In genomic region chr6:45421700-45422540, GRCh38 we compare ENCODE assay signal across 8 cellular contexts. TPM values are rescaled to one million over a fixed set of nuclear protein-coding genes. Genes with fewer than 3 reads are reported as not detected.
DNase-seq lines count a peak whose midpoint lies in the region; ATAC-seq and TF ChIP-seq lines count a peak whose summit lies in the region.

No MANE protein-coding gene starts in this region.

- TF ChIP-seq CTCF in C4-2B (conservative IDR thresholded peaks at IDR 0.05) (peak; percentile 37), osteocyte (IDR thresholded peaks at IDR 0.05) (peak; percentile 47), uterus (IDR thresholded peaks at IDR 0.05) (peak in 3 of 4 experiments; percentile 5 to 24 (median 15))

- H3K27ac ChIP-seq in C4-2B (no peak overlapping the region), SK-N-MC (no peak overlapping the region), uterus (peak overlapping the region; percentile 76 to 80)

- intact Hi-C loops in cardiac septum (cut with DNase I) (loop anchor here (2.0 to 10.0 kb wide), 3 partner anchors 293 to 765 kb away; no protein-coding TSS in a partner anchor), uterus (cut with DNase I; ENCODE audit: low total_unique reads) (no loop called here)

- H3K4me3 ChIP-seq in SK-N-MC = peak overlapping the region; percentile 87
- peak overlapping the region; percentile 35 to 54 for H3K4me3 ChIP-seq in uterus

- no peaks in the 10 kb centered on the region for H3K36me3 Mint-ChIP-seq in activated naive CD8-positive, alpha-beta T cell treated with anti-CD3 and anti-CD28 coated beads, Interleukin-2, amount 10 ng/mL, durations not matched to agents 7 days and 5 days
- peaks cover 1% of the 10 kb centered on the region for H3K36me3 Mint-ChIP-seq in osteocyte (ENCODE audit: unreplicated experiment)

- H3K27me3 Mint-ChIP-seq in activated naive CD8-positive, alpha-beta T cell treated with anti-CD3 and anti-CD28 coated beads, Interleukin-2, amount 10 ng/mL, durations not matched to agents 7 days and 5 days = peaks cover 42% of the 10 kb centered on the region
- H3K27me3 Mint-ChIP-seq in osteocyte (ENCODE audit: unreplicated experiment) = no peaks in the 10 kb centered on the region

- peak overlapping the region; percentile 69 for H3K9ac ChIP-seq in SK-N-MC (ENCODE audit: insufficient read length)

- H3K4me3 Mint-ChIP-seq in activated naive CD8-positive, alpha-beta T cell treated with anti-CD3 and anti-CD28 coated beads, Interleukin-2, amount 10 ng/mL, durations not matched to agents 7 days and 5 days = peak overlapping the region; percentile 98
- peak overlapping the region; percentile 98 for H3K4me3 Mint-ChIP-seq in osteocyte (ENCODE audit: unreplicated experiment)

- H3K9me3 Mint-ChIP-seq in activated naive CD8-positive, alpha-beta T cell treated with anti-CD3 and anti-CD28 coated beads, Interleukin-2, amount 10 ng/mL, durations not matched to agents 7 days and 5 days = no peaks in the 10 kb centered on the region
- H3K9me3 Mint-ChIP-seq in osteocyte (ENCODE audit: unreplicated experiment) = no peaks in the 10 kb centered on the region

- POLR2A ChIA-PET in activated naive CD8-positive, alpha-beta T cell treated with anti-CD3 and anti-CD28 coated beads, Interleukin-2, amount 10 ng/mL, durations not matched to agents 7 days and 5 days (lab: Charles Lee) = interaction anchor here (0.8 to 1.3 kb wide), 2 partner anchors 12 to 44 kb away, joined by 4 to 6 read pairs; partner anchors contain the start of gene SUPT3H

- H3K36me3 ChIP-seq in SK-N-MC (ENCODE audit: insufficient read depth, low read length) (no peaks in the 10 kb centered on the region), uterus (peaks cover 0 to 3% of the 10 kb centered on the region in 2 donors)

- no peaks in the 10 kb centered on the region for H3K9me3 ChIP-seq in SK-N-MC (ENCODE audit: low read depth, low read length)
- no peaks in the 10 kb centered on the region for H3K9me3 ChIP-seq in uterus

- no peak for TF ChIP-seq POLR2A in uterus (IDR thresholded peaks at IDR 0.05)
- TF ChIP-seq POLR2A in GM18505 (IDR thresholded peaks at IDR 0.05; ENCODE audit: borderline replicate concordance, extremely low read depth, insufficient read depth, insufficient read length) = no peak

- peaks cover 31% of the 10 kb centered on the region for H3K4me1 Mint-ChIP-seq in activated naive CD8-positive, alpha-beta T cell treated with anti-CD3 and anti-CD28 coated beads, Interleukin-2, amount 10 ng/mL, durations not matched to agents 7 days and 5 days
- peaks cover 55% of the 10 kb centered on the region for H3K4me1 Mint-ChIP-seq in osteocyte (ENCODE audit: unreplicated experiment)

- ATAC-seq in activated naive CD8-positive, alpha-beta T cell treated with anti-CD3 and anti-CD28 coated beads, Interleukin-2, amount 10 ng/mL, durations not matched to agents 7 days and 5 days (ENCODE audit: low read depth) = peak; percentile 35
- ATAC-seq in GM18505 (IDR thresholded peaks at IDR 0.05; ENCODE audit: unreplicated experiment) = no peak

- peaks cover 0 to 15% of the 10 kb centered on the region in 2 donors for H3K4me1 ChIP-seq in uterus

- DNase-seq in HK-2 (ENCODE audit: unreplicated experiment) = peak; percentile 81
- DNase-seq in SK-N-MC (ENCODE audit: low read depth, low spot score) = no peak
- peak; percentile 64 for DNase-seq in activated naive CD8-positive, alpha-beta T cell treated with anti-CD3 and anti-CD28 coated beads, Interleukin-2, amount 10 ng/mL, durations not matched to agents 7 days and 5 days
- DNase-seq in cardiac septum (ENCODE audit: low spot score) = peak; percentile 84
- peak; percentile 88 for DNase-seq in osteocyte (ENCODE audit: extremely low spot score, unreplicated experiment)
- DNase-seq in uterus = peak; percentile 41 to 47

- peaks cover 5 to 20% of the 10 kb centered on the region in 2 donors for H3K27me3 ChIP-seq in uterus

- peak overlapping the region; percentile 85 for H3K27ac Mint-ChIP-seq in activated naive CD8-positive, alpha-beta T cell treated with anti-CD3 and anti-CD28 coated beads, Interleukin-2, amount 10 ng/mL, durations not matched to agents 7 days and 5 days
- peak overlapping the region; percentile 92 for H3K27ac Mint-ChIP-seq in osteocyte (ENCODE audit: unreplicated experiment)

RNA-seq across cellular contexts. Expression of gene SUPT3H, which starts 44.2 kb away (rescaled TPM):
- 10 to 100 TPM; 10.1 to 11.6 TPM for total RNA-seq in activated naive CD8-positive, alpha-beta T cell treated with anti-CD3 and anti-CD28 coated beads, Interleukin-2, amount 10 ng/mL, durations not matched to agents 7 days and 5 days
- total RNA-seq in cardiac septum = 6.2 TPM
- total RNA-seq in osteocyte = 13.2 and 15.1 TPM in 2 replicates
- 10 to 100 TPM in 2 of 4 donors, 1 to 10 TPM in 2; 1.3 to 14.9 (median 7.6) TPM for total RNA-seq in uterus

Comparison
In these comparisons a context has a peak if more than half of its experiments do, and no peak if none do; other contexts are left out.
1. H3K27ac ChIP-seq: peak in uterus (2 of 2); none in C4-2B (single experiment) and SK-N-MC (single experiment).
2. Peak in every context shown above with its lines, with median percentiles within 50 percentile points of each other: CTCF ChIP-seq.